Comparison of ENCODE assay signal across 2 cellular contexts in genomic region chr17:79030636-79031035, GRCh38. TPM values are rescaled to one million over a fixed set of nuclear protein-coding genes. Genes with fewer than 3 reads are reported as not detected.
"Had no signal": no experiment of that assay in that cellular context is flagged by ENCODE, and none has a peak within 500 bp of the region (broad histone marks: within the 10 kb centered on the region; RNA-seq: fewer than 3 reads in every experiment).

No MANE protein-coding gene starts in this region.

RNA-seq across cellular contexts. Expression of gene C1QTNF1, which starts 6.7 kb away (rescaled TPM):
- total RNA-seq: naive thymus-derived CD8-positive, alpha-beta T cell; natural killer cell treated with Interleukin-12 subunit alpha and Interleukin-12 subunit beta and Interleukin-15 and Interleukin-18, amount 100 ng/mL, for 72 hours had no signal
